ENCODE assay signal across 22 cellular contexts in genomic region chr2:1814616-1815015, GRCh38.
"Had no signal": no experiment of that assay in that cellular context is flagged by ENCODE, and none has a peak within 500 bp of the region (broad histone marks: within the 10 kb centered on the region; RNA-seq: fewer than 3 reads in every experiment).

No MANE protein-coding gene starts in this region.

- H3K27ac Mint-ChIP-seq: activated CD4-positive, alpha-beta memory T cell treated with anti-CD3 and anti-CD28 coated beads, Interleukin-2, amount 10 ng/mL, durations not matched to agents 7 days and 5 days; activated CD4-positive, alpha-beta T cell treated with anti-CD3 and anti-CD28 coated beads, Interleukin-2, amount 10 ng/mL, durations not matched to agents 7 days and 5 days; activated naive CD8-positive, alpha-beta T cell; activated T-cell treated with anti-CD3 and anti-CD28 coated beads, Interleukin-2, amount 50 U/mL, for 24 hours; natural killer cell; T-helper 1 cell treated with Interleukin-12 subunit alpha and Interleukin-12 subunit beta and Interleukin-4 antibody, amounts not matched to agents 30 μg/mL and 1 μg/mL, for 36 hours had no signal

- H3K27ac ChIP-seq: body of pancreas, left ventricle myocardium inferior, testis, WERI-Rb-1 had no signal

- DNase-seq: activated CD4-positive, alpha-beta memory T cell treated with anti-CD3 and anti-CD28 coated beads, Interleukin-2, amount 10 ng/mL, durations not matched to agents 7 days and 5 days; activated CD4-positive, alpha-beta T cell treated with anti-CD3 and anti-CD28 coated beads, Interleukin-2, amount 10 ng/mL, durations not matched to agents 7 days and 5 days; activated CD8-positive, alpha-beta memory T cell treated with anti-CD3 and anti-CD28 coated beads, Interleukin-2, amount 50 U/mL, for 48 hours; activated T-cell treated with anti-CD3 and anti-CD28 coated beads, Interleukin-2, amount 50 U/mL, for 24 hours; anterior cingulate cortex; body of pancreas; dermis blood vessel endothelial cell; effector CD4-positive, alpha-beta T cell; left ventricle myocardium inferior; mesendoderm; natural killer cell; stimulated activated CD4-positive, alpha-beta T cell treated with anti-CD3 and anti-CD28 coated beads, Interleukin-2, amount 100 ng/mL, for 48 hours; stimulated activated naive CD8-positive, alpha-beta T cell treated with anti-CD3 and anti-CD28 coated beads, Interleukin-15, Interleukin-2, amounts not matched to agents 100 U/mL and 50 U/mL, for 24 hours; T-helper 9 cell; testis; uterus; WERI-Rb-1 had no signal

- H3K9me3 Mint-ChIP-seq: activated CD4-positive, alpha-beta memory T cell treated with anti-CD3 and anti-CD28 coated beads, Interleukin-2, amount 10 ng/mL, durations not matched to agents 7 days and 5 days; activated CD4-positive, alpha-beta T cell treated with anti-CD3 and anti-CD28 coated beads, Interleukin-2, amount 10 ng/mL, durations not matched to agents 7 days and 5 days; activated T-cell treated with anti-CD3 and anti-CD28 coated beads, Interleukin-2, amount 50 U/mL, for 24 hours; natural killer cell; T-helper 1 cell treated with Interleukin-12 subunit alpha and Interleukin-12 subunit beta and Interleukin-4 antibody, amounts not matched to agents 30 μg/mL and 1 μg/mL, for 36 hours had no signal

- H3K27me3 Mint-ChIP-seq: activated CD4-positive, alpha-beta memory T cell treated with anti-CD3 and anti-CD28 coated beads, Interleukin-2, amount 10 ng/mL, durations not matched to agents 7 days and 5 days; activated CD4-positive, alpha-beta T cell treated with anti-CD3 and anti-CD28 coated beads, Interleukin-2, amount 10 ng/mL, durations not matched to agents 7 days and 5 days; activated T-cell treated with anti-CD3 and anti-CD28 coated beads, Interleukin-2, amount 50 U/mL, for 24 hours had no signal

- H3K36me3 ChIP-seq: left ventricle myocardium inferior, uterus, WERI-Rb-1 had no signal

- H3K9me3 ChIP-seq: body of pancreas, left ventricle myocardium inferior, testis, uterus had no signal

- H3K27me3 ChIP-seq: body of pancreas, testis, uterus had no signal

- H3K4me3 Mint-ChIP-seq: activated CD4-positive, alpha-beta memory T cell treated with anti-CD3 and anti-CD28 coated beads, Interleukin-2, amount 10 ng/mL, durations not matched to agents 7 days and 5 days; activated CD4-positive, alpha-beta T cell treated with anti-CD3 and anti-CD28 coated beads, Interleukin-2, amount 10 ng/mL, durations not matched to agents 7 days and 5 days; activated naive CD8-positive, alpha-beta T cell; activated T-cell treated with anti-CD3 and anti-CD28 coated beads, Interleukin-2, amount 50 U/mL, for 24 hours; natural killer cell; T-helper 1 cell treated with Interleukin-12 subunit alpha and Interleukin-12 subunit beta and Interleukin-4 antibody, amounts not matched to agents 30 μg/mL and 1 μg/mL, for 36 hours had no signal

- H3K4me1 Mint-ChIP-seq: activated CD4-positive, alpha-beta memory T cell treated with anti-CD3 and anti-CD28 coated beads, Interleukin-2, amount 10 ng/mL, durations not matched to agents 7 days and 5 days; activated CD4-positive, alpha-beta T cell treated with anti-CD3 and anti-CD28 coated beads, Interleukin-2, amount 10 ng/mL, durations not matched to agents 7 days and 5 days had no signal

- ATAC-seq: activated CD4-positive, CD25-positive, alpha-beta regulatory T cell treated with anti-CD3 and anti-CD28 coated beads, Interleukin-2, amount 50 U/mL, for 24 hours; body of pancreas; natural killer cell; right cardiac atrium; stimulated activated naive CD8-positive, alpha-beta T cell treated with anti-CD3 and anti-CD28 coated beads, Interleukin-15, Interleukin-2, amounts not matched to agents 100 U/mL and 50 U/mL, for 24 hours had no signal

- H3K36me3 Mint-ChIP-seq: activated naive CD8-positive, alpha-beta T cell; natural killer cell had no signal

- H3K4me3 ChIP-seq: body of pancreas, left ventricle myocardium inferior, lung, testis, uterus had no signal
